In the genomic region with DNA sequence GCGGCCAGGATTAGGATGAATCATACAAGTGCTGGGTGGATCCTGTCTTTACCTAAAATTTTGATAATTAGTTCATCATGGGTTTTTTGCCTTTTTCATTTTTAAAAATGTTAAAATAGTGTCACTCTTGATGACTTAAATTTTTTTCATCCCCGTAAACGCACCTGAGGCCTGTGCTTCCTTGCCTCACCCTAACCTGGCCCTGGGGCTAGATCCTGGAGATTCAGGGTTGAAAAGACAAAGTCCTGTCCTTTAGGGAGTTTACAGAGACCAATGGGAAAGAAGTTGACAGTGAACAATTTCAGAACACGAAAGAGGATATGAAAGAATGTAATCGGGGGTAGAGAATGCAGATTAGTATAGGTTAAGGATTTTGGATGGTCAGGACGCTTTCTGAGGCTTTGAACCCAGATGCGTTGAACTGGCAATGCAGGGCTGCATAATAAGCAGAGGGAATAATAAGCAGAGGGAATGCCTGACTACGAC, we compare ENCODE assay signal across 1 cellular context.
TF ChIP-seq lines count a peak whose summit lies in the region.

No MANE protein-coding gene starts in this region.

TF ChIP-seq in IMR-90, 13 proteins besides CTCF, POLR2A, EP300 and RAD21 (continued from another document):
- TF ChIP-seq CEBPB (IDR thresholded peaks at IDR 0.05; ENCODE audit: low read depth, low read length) (no peak), RFX5 (IDR thresholded peaks at IDR 0.05; ENCODE audit: low read depth, low read length) (no peak), NFE2L2 (IDR thresholded peaks at IDR 0.05; ENCODE audit: low read depth, low read length) (no peak)
- TF ChIP-seq, protein P1, sequence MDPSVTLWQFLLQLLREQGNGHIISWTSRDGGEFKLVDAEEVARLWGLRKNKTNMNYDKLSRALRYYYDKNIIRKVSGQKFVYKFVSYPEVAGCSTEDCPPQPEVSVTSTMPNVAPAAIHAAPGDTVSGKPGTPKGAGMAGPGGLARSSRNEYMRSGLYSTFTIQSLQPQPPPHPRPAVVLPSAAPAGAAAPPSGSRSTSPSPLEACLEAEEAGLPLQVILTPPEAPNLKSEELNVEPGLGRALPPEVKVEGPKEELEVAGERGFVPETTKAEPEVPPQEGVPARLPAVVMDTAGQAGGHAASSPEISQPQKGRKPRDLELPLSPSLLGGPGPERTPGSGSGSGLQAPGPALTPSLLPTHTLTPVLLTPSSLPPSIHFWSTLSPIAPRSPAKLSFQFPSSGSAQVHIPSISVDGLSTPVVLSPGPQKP (IDR thresholded peaks at IDR 0.05; ENCODE audit: borderline replicate concordance, low read depth, low read length), result no peak
